In genomic region chr1:23210963-23211362, GRCh38 we compare ENCODE assay signal across 20 cellular contexts. TPM values are rescaled to one million over a fixed set of nuclear protein-coding genes. Genes with fewer than 3 reads are reported as not detected.
"Had no signal": no experiment of that assay in that cellular context is flagged by ENCODE, and none has a peak within 500 bp of the region (broad histone marks: within the 10 kb centered on the region; RNA-seq: fewer than 3 reads in every experiment).

No MANE protein-coding gene starts in this region.

- H3K36me3 ChIP-seq: ascending aorta, cardiac muscle cell had no signal

- ATAC-seq: activated T-cell treated with anti-CD3 and anti-CD28 coated beads, Interleukin-2, amount 50 U/mL, for 72 hours; body of pancreas; Right ventricle myocardium inferior; T-cell had no signal

- DNase-seq: activated CD4-positive, alpha-beta memory T cell treated with anti-CD3 and anti-CD28 coated beads, Interleukin-2, amount 10 ng/mL, durations not matched to agents 7 days and 5 days; activated CD4-positive, alpha-beta T cell treated with anti-CD3 and anti-CD28 coated beads, Interleukin-2, amount 50 U/mL, for 1 hour; activated CD4-positive, CD25-positive, alpha-beta regulatory T cell; activated naive CD4-positive, alpha-beta T cell; activated T-cell treated with anti-CD3 and anti-CD28 coated beads for 4 hours; activated T-cell treated with anti-CD3 and anti-CD28 coated beads, Interleukin-2, amount 50 U/mL, for 72 hours; body of pancreas; Kasumi-1; NCI-H1105 treated with DMSO at 0.1 percent for 48 hours; NCI-H1436 treated with DMSO at 0.1 percent for 48 hours; NCI-H187; NCI-H446; T-helper 2 cell; T1000 had no signal

- H3K9me3 ChIP-seq: ascending aorta, body of pancreas had no signal

- H3K4me1 ChIP-seq: ascending aorta, body of pancreas had no signal

- H3K4me3 ChIP-seq: ascending aorta, body of pancreas, cardiac muscle cell, SK-N-MC had no signal

- H3K27ac ChIP-seq: ascending aorta, body of pancreas, cardiac muscle cell, SK-N-MC had no signal

RNA-seq across cellular contexts. Expression of gene HTR1D, which starts 6.3 kb away (rescaled TPM):
- total RNA-seq: activated CD4-positive, alpha-beta memory T cell treated with anti-CD3 and anti-CD28 coated beads, Interleukin-2, amount 10 ng/mL, durations not matched to agents 7 days and 5 days; activated CD8-positive, alpha-beta memory T cell treated with anti-CD3 and anti-CD28 coated beads for 36 hours; activated T-cell treated with anti-CD3 and anti-CD28 coated beads, Interleukin-2, amount 50 U/mL, for 72 hours; ascending aorta; body of pancreas; T-cell had no signal
- polyA plus RNA-seq: cardiac muscle cell had no signal
